Comparison of ENCODE assay signal across 8 cellular contexts in genomic region chr12:1661553-1662335, GRCh38. TPM values are rescaled to one million over a fixed set of nuclear protein-coding genes. Genes with fewer than 3 reads are reported as not detected.
DNase-seq lines count a peak whose midpoint lies in the region; ATAC-seq and TF ChIP-seq lines count a peak whose summit lies in the region.

No MANE protein-coding gene starts in this region.

- peak overlapping the region; percentile 89 to 100 (median 96) for H3K27ac ChIP-seq in stomach

- H2AFZ ChIP-seq in neuron (ENCODE audit: low read depth, low read length), result peak overlapping the region; percentile 83

- no peaks in the 10 kb centered on the region for H3K36me3 ChIP-seq in neuron (ENCODE audit: insufficient read depth, low read length)
- no peaks in the 10 kb centered on the region for H3K36me3 ChIP-seq in stomach

- TF ChIP-seq POLR2A in stomach (IDR thresholded peaks at IDR 0.05), result peak in 1 of 4 donors; percentile 20

- no peak for TF ChIP-seq EP300 in stomach (IDR thresholded peaks at IDR 0.05)

- 1 to 4% (median 1%) methylated on average over 32 to 53 of the region's 69 CpGs for WGBS in stomach, 5 donors

- H3K27me3 ChIP-seq in neuron (ENCODE audit: insufficient read depth, low read length), result peaks cover 29% of the 10 kb centered on the region
- no peaks in the 10 kb centered on the region for H3K27me3 ChIP-seq in stomach

- TF ChIP-seq CTCF in stomach (IDR thresholded peaks at IDR 0.05), result no peak

- ATAC-seq in GM21526 (IDR thresholded peaks at IDR 0.05; ENCODE audit: low FRiP score, unreplicated experiment), result peak; percentile 55

- peak overlapping the region; percentile 86 for H3K4me3 ChIP-seq in neuron (ENCODE audit: low read length)
- H3K4me3 ChIP-seq in stomach, result peak overlapping the region; percentile 42 to 54 (median 52)

- H3K4me1 ChIP-seq in neuron (ENCODE audit: insufficient read depth, low read length), result no peaks in the 10 kb centered on the region
- H3K4me1 ChIP-seq in stomach, result peaks cover 27 to 69% (median 52%) of the 10 kb centered on the region in 4 donors

- H3K9me3 ChIP-seq in neuron (ENCODE audit: low read length) (peaks cover 4% of the 10 kb centered on the region), stomach (no peaks in the 10 kb centered on the region)

- intact Hi-C loops in stomach (cut with DNase I; ENCODE audit: low total_unique reads), result no loop called here

- DNase-seq in COR-L47 (lab: John Stamatoyannopoulos, UW) (peak; percentile 76), LoVo (ENCODE audit: low spot score) (peak; percentile 92), SIG-M5 (lab: John Stamatoyannopoulos, UW) (peak; percentile 73), activated gamma-delta T cell treated with Interleukin-2 at 50 U/mL for 16 hours (peak; percentile 75), foreskin melanocyte (peak; percentile 84), stomach (peak; percentile 96)

RNA-seq across cellular contexts. Expression of gene ADIPOR2, which starts 29.1 kb away (rescaled TPM):
- total RNA-seq in stomach, result 100 to 1,000 TPM in 1 of 5 donors, 10 to 100 TPM in 3, 1 to 10 TPM in 1; 2.9 to 185 (median 29.5) TPM
- 10 to 100 TPM; 22.4 to 41.4 (median 24.4) TPM for polyA plus RNA-seq in stomach

RNA-seq across cellular contexts. Expression of gene WNT5B, which starts 32.7 kb away (rescaled TPM):
- 10 to 100 TPM in 2 of 5 donors, 1 to 10 TPM in 2, under 1 TPM in 1; 0.45 to 22.3 (median 7.8) TPM for total RNA-seq in stomach
- polyA plus RNA-seq in stomach, result 10 to 100 TPM in 1 of 3 donors, 1 to 10 TPM in 2; 4.3 to 13.6 (median 4.4) TPM

Comparison
In these comparisons a context has a peak if more than half of its experiments do, and no peak if none do; other contexts are left out.
1. Peak in every context shown above with its lines: DNase-seq, ATAC-seq, H3K4me3 ChIP-seq and H3K27ac ChIP-seq.